In genomic region chr20:51425347-51426106, GRCh38 we compare ENCODE assay signal across 13 cellular contexts.
DNase-seq lines count a peak whose midpoint lies in the region; ATAC-seq, FAIRE-seq and TF ChIP-seq lines count a peak whose summit lies in the region.
"Had no signal": no experiment of that assay in that cellular context is flagged by ENCODE, and none has a peak within 500 bp of the region (broad histone marks: within the 10 kb centered on the region; RNA-seq: fewer than 3 reads in every experiment).

No MANE protein-coding gene starts in this region.

- no peaks in the 10 kb centered on the region for H3K9me3 ChIP-seq in mucosa of descending colon

- H3K27ac Mint-ChIP-seq in activated CD8-positive, alpha-beta T cell treated with anti-CD3 and anti-CD28 coated beads, Interleukin-2, amount 10 ng/mL, durations not matched to agents 7 days and 5 days = peak overlapping the region; percentile 82

- intact Hi-C loops in mucosa of descending colon (cut with DNase I, micrococcal nuclease) = no loop called here

- no peaks in the 10 kb centered on the region for H3K27me3 Mint-ChIP-seq in activated CD8-positive, alpha-beta T cell treated with anti-CD3 and anti-CD28 coated beads, Interleukin-2, amount 10 ng/mL, durations not matched to agents 7 days and 5 days (ENCODE audit: low read depth)

- POLR2A ChIA-PET in activated CD8-positive, alpha-beta T cell treated with anti-CD3 and anti-CD28 coated beads, Interleukin-2, amount 10 ng/mL, durations not matched to agents 7 days and 5 days (lab: Charles Lee) = no interaction called here

- peaks cover 75% of the 10 kb centered on the region for H3K4me1 Mint-ChIP-seq in activated CD8-positive, alpha-beta T cell treated with anti-CD3 and anti-CD28 coated beads, Interleukin-2, amount 10 ng/mL, durations not matched to agents 7 days and 5 days (ENCODE audit: low read depth)

- ATAC-seq in activated CD8-positive, alpha-beta T cell treated with anti-CD3 and anti-CD28 coated beads, Interleukin-2, amount 10 ng/mL, durations not matched to agents 7 days and 5 days = peak; percentile 20
- ATAC-seq in mucosa of descending colon (peak; percentile 35), HG02884 (IDR thresholded peaks at IDR 0.05; ENCODE audit: unreplicated experiment) (no peak), HG02973 (IDR thresholded peaks at IDR 0.05; ENCODE audit: unreplicated experiment) (no peak)
- ATAC-seq: left cardiac atrium had no signal

- FAIRE-seq in GM12892 (lab: Jason Lieb, UNC) = no peak
- FAIRE-seq: bronchial epithelial cell, G401.6 had no signal

- DNase-seq in stimulated activated CD4-positive, alpha-beta T cell treated with anti-CD3 and anti-CD28 coated beads, Interleukin-4, amount 100 ng/mL, for 24 hours = peak; percentile 36
- no peak for DNase-seq in stimulated activated CD4-positive, alpha-beta T cell treated with anti-CD3 and anti-CD28 coated beads, Interleukin-2, amount 100 ng/mL, for 48 hours
- DNase-seq in activated CD8-positive, alpha-beta T cell treated with anti-CD3 and anti-CD28 coated beads, Interleukin-2, amount 10 ng/mL, durations not matched to agents 7 days and 5 days = no peak
- no peak for DNase-seq in mucosa of descending colon
- DNase-seq in GM12892 (ENCODE audit: insufficient read length) = no peak
- DNase-seq in activated gamma-delta T cell treated with Interleukin-2 at 50 U/mL for 16 hours = no peak
- DNase-seq: left cardiac atrium, NCI-H146, NCI-H510A treated with DMSO at 0.1 percent for 48 hours had no signal

- H3K4me3 Mint-ChIP-seq in activated CD8-positive, alpha-beta T cell treated with anti-CD3 and anti-CD28 coated beads, Interleukin-2, amount 10 ng/mL, durations not matched to agents 7 days and 5 days = no peak overlapping the region

- CTCF ChIA-PET in activated CD8-positive, alpha-beta T cell treated with anti-CD3 and anti-CD28 coated beads, Interleukin-2, amount 10 ng/mL, durations not matched to agents 7 days and 5 days (lab: Charles Lee) = interaction anchor here (1.5 kb wide), 1 partner anchor 116 kb away, joined by 3 read pairs; the partner anchor contains the start of gene NFATC2

- H3K36me3 ChIP-seq in mucosa of descending colon (ENCODE audit: low read depth) = no peaks in the 10 kb centered on the region

- no peaks in the 10 kb centered on the region for H3K9me3 Mint-ChIP-seq in activated CD8-positive, alpha-beta T cell treated with anti-CD3 and anti-CD28 coated beads, Interleukin-2, amount 10 ng/mL, durations not matched to agents 7 days and 5 days (ENCODE audit: insufficient read depth)

- TF ChIP-seq POLR2A in GM12892 (IDR thresholded peaks at IDR 0.05; ENCODE audit: low read depth, low read length) = no peak

- no peaks in the 10 kb centered on the region for H3K4me1 ChIP-seq in mucosa of descending colon (ENCODE audit: low read depth)

- H3K4me3 ChIP-seq in mucosa of descending colon = no peak overlapping the region

- TF ChIP-seq CTCF in mucosa of descending colon (IDR thresholded peaks at IDR 0.05) = no peak

- H3K36me3 Mint-ChIP-seq in activated CD8-positive, alpha-beta T cell treated with anti-CD3 and anti-CD28 coated beads, Interleukin-2, amount 10 ng/mL, durations not matched to agents 7 days and 5 days (ENCODE audit: low read depth) = peaks cover 76% of the 10 kb centered on the region

Comparison
In these comparisons a context has a peak if more than half of its experiments do, and no peak if none do; other contexts are left out.
1. ATAC-seq: peak in activated CD8-positive, alpha-beta T cell treated with anti-CD3 and anti-CD28 coated beads, Interleukin-2, amount 10 ng/mL, durations not matched to agents 7 days and 5 days (single experiment) and mucosa of descending colon (single experiment); none in HG02884 (single experiment) and HG02973 (single experiment).